In the genomic region with DNA sequence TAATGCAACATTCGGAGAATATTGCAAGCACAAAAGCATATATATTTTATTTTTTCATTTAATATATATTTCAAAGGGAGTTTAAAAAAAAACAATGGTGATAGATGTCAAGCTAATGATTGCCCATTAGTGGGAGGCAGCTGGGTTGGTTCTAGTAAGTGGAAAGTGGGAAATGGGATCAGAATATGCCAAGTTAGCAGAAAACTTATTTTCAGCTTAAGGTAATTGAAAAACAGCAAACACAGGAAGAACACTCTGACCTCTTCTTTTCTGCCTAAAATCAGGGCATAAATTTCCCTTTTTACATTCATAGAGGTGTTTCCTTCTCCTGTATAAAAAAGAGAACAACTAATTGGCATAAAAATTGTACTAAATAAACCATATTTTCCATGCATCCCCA, we compare ENCODE assay signal across 28 cellular contexts.
"Had no signal": no experiment of that assay in that cellular context is flagged by ENCODE, and none has a peak within 500 bp of the region (broad histone marks: within the 10 kb centered on the region; RNA-seq: fewer than 3 reads in every experiment).

No MANE protein-coding gene starts in this region.

- H3K27me3 ChIP-seq: colonic mucosa, dorsolateral prefrontal cortex, esophagus muscularis mucosa, esophagus squamous epithelium, foreskin keratinocyte, gastrocnemius medialis, gastroesophageal sphincter, heart left ventricle, heart right ventricle had no signal

- H3K4me3 ChIP-seq: colonic mucosa, coronary artery, dorsolateral prefrontal cortex, esophagus muscularis mucosa, esophagus squamous epithelium, gastrocnemius medialis, gastroesophageal sphincter, heart left ventricle, heart right ventricle had no signal

- DNase-seq: colonic mucosa; cortex of kidney; dermis blood vessel endothelial cell; dorsolateral prefrontal cortex; effector CD4-positive, alpha-beta T cell; effector CD8-positive, alpha-beta T cell; effector memory CD4-positive, alpha-beta T cell; effector memory CD8-positive, alpha-beta T cell; endodermal cell; erythroblast; esophagus squamous epithelium; foreskin fibroblast; foreskin keratinocyte; foreskin melanocyte; gastrocnemius medialis; glutamatergic neuron; head of caudate nucleus; heart left ventricle; heart right ventricle had no signal

- H3K36me3 ChIP-seq: colonic mucosa, esophagus muscularis mucosa, esophagus squamous epithelium, gastrocnemius medialis, gastroesophageal sphincter, heart left ventricle, heart right ventricle had no signal

- FAIRE-seq: colon, endometrium, endothelial cell of umbilical vein, frontal cortex had no signal

- ATAC-seq: effector memory CD8-positive, alpha-beta T cell; esophagus mucosa; foreskin keratinocyte; gastrocnemius medialis; gastroesophageal sphincter; heart left ventricle; heart right ventricle had no signal

- H3K9me3 ChIP-seq: colonic mucosa, esophagus squamous epithelium, gastrocnemius medialis had no signal

- H3K4me1 ChIP-seq: colonic mucosa, esophagus muscularis mucosa, esophagus squamous epithelium, foreskin keratinocyte, gastrocnemius medialis, gastroesophageal sphincter, heart left ventricle, heart right ventricle had no signal

- H3K27ac ChIP-seq: colonic mucosa, coronary artery, dorsolateral prefrontal cortex, epithelial cell of prostate, esophagus muscularis mucosa, esophagus squamous epithelium, foreskin keratinocyte, gastrocnemius medialis, gastroesophageal sphincter, heart left ventricle, heart right ventricle had no signal
